19 cellular contexts compared by ENCODE assay signal in genomic region chr2:88018969-88019368, GRCh38. TPM values are rescaled to one million over a fixed set of nuclear protein-coding genes. Genes with fewer than 3 reads are reported as not detected.
A peak's percentile ranks its signal among the peaks of the same experiment; 100 is the strongest.
DNase-seq lines count a peak whose midpoint lies in the region; ATAC-seq and TF ChIP-seq lines count a peak whose summit lies in the region.
"Had no signal": no experiment of that assay in that cellular context is flagged by ENCODE, and none has a peak within 500 bp of the region (broad histone marks: within the 10 kb centered on the region; RNA-seq: fewer than 3 reads in every experiment).

No MANE protein-coding gene starts in this region.

- H3K79me2 ChIP-seq in neural progenitor cell (ENCODE audit: low read depth): no peaks in the 10 kb centered on the region

- TF ChIP-seq CTCF in osteocyte (IDR thresholded peaks at IDR 0.05): no peak
- TF ChIP-seq CTCF in natural killer cell (IDR thresholded peaks at IDR 0.05): no peak
- TF ChIP-seq CTCF in Caco-2 (IDR thresholded peaks at IDR 0.05; ENCODE audit: insufficient read depth in 1 of 2, low read depth in 1 of 2, low read length in 1 of 2, severe bottlenecking in 1 of 2, unreplicated experiment in 1 of 2): no peak
- no peak for TF ChIP-seq CTCF in neural progenitor cell (IDR thresholded peaks at IDR 0.05)

- no peak overlapping the region for H3K4me2 ChIP-seq in neural progenitor cell
- H3K4me2 ChIP-seq: BLaER1 treated with 17β-estradiol and CSF1 and Interleukin-3, amounts not matched to agents 10 nM and 100 nM had no signal

- no peaks in the 10 kb centered on the region; the same call in 1 of the 2 replicates for H3K4me1 ChIP-seq in Caco-2
- peaks cover 18% of the 10 kb centered on the region for H3K4me1 ChIP-seq in neural progenitor cell

- intact Hi-C loops in dendritic cell treated with granulocyte-macrophage colony-stimulating factor and Interleukin-4, amounts not matched to agents 40 ng/mL and 50 ng/mL, for 4 days (cut with micrococcal nuclease): no loop called here
- intact Hi-C loops in natural killer cell (cut with micrococcal nuclease) (no loop called here), Caco-2 (cut with micrococcal nuclease; ENCODE audit: unreplicated experiment) (no loop called here)

- ATAC-seq in natural killer cell: no peak
- ATAC-seq: GM12878, HCT116 had no signal

- peaks cover 30% of the 10 kb centered on the region for H3F3A ChIP-seq in neural progenitor cell (ENCODE audit: low read depth)

- H3K36me3 ChIP-seq in Caco-2 (ENCODE audit: control insufficient read depth, insufficient read depth, low read length): no peaks in the 10 kb centered on the region
- no peaks in the 10 kb centered on the region for H3K36me3 ChIP-seq in neural progenitor cell

- no peak overlapping the region for H3K9ac ChIP-seq in neural progenitor cell
- H3K9ac ChIP-seq: BLaER1 treated with 17β-estradiol and CSF1 and Interleukin-3, amounts not matched to agents 10 nM and 100 nM had no signal

- no peaks in the 10 kb centered on the region for H4K20me1 ChIP-seq in neural progenitor cell (ENCODE audit: low read depth)
- H4K20me1 ChIP-seq: BLaER1 treated with 17β-estradiol and CSF1 and Interleukin-3, amounts not matched to agents 10 nM and 100 nM had no signal

- peaks cover 6% of the 10 kb centered on the region for H3K36me3 Mint-ChIP-seq in dendritic cell treated with granulocyte-macrophage colony-stimulating factor and Interleukin-4, amounts not matched to agents 40 ng/mL and 50 ng/mL, for 4 days (ENCODE audit: low read depth)
- H3K36me3 Mint-ChIP-seq in osteocyte (ENCODE audit: unreplicated experiment): no peaks in the 10 kb centered on the region
- no peaks in the 10 kb centered on the region for H3K36me3 Mint-ChIP-seq in natural killer cell
- peaks cover 19% of the 10 kb centered on the region for H3K36me3 Mint-ChIP-seq in Caco-2 (ENCODE audit: insufficient read depth, unreplicated experiment)
- no peaks in the 10 kb centered on the region for H3K36me3 Mint-ChIP-seq in neural progenitor cell
- H3K36me3 Mint-ChIP-seq: CD4-positive, CD25-positive, alpha-beta regulatory T cell; IgD-negative memory B cell had no signal

- H3K4me3 ChIP-seq in Caco-2 (ENCODE audit: low read depth, low read length) (no peak overlapping the region), neural progenitor cell (no peak overlapping the region)
- H3K4me3 ChIP-seq: BLaER1 treated with 17β-estradiol and CSF1 and Interleukin-3, amounts not matched to agents 10 nM and 100 nM; GM12878 had no signal

- H3K27ac ChIP-seq in neural progenitor cell: no peak overlapping the region
- H3K27ac ChIP-seq: BLaER1 treated with 17β-estradiol and CSF1 and Interleukin-3, amounts not matched to agents 10 nM and 100 nM; HL-60 had no signal

- H3K4me3 Mint-ChIP-seq in dendritic cell treated with granulocyte-macrophage colony-stimulating factor and Interleukin-4, amounts not matched to agents 40 ng/mL and 50 ng/mL, for 4 days: no peak overlapping the region
- H3K4me3 Mint-ChIP-seq in osteocyte (ENCODE audit: unreplicated experiment) (no peak overlapping the region), natural killer cell (no peak overlapping the region), Caco-2 (ENCODE audit: unreplicated experiment) (no peak overlapping the region), neural progenitor cell (no peak overlapping the region)

- no peaks in the 10 kb centered on the region for H3K27me3 ChIP-seq in Caco-2 (replicated peaks; ENCODE audit: control insufficient read depth, insufficient read depth, low read length)
- H3K27me3 ChIP-seq in neural progenitor cell: no peaks in the 10 kb centered on the region
- H3K27me3 ChIP-seq: BLaER1 treated with 17β-estradiol and CSF1 and Interleukin-3, amounts not matched to agents 10 nM and 100 nM had no signal

- H2AFZ ChIP-seq in neural progenitor cell (replicated peaks): no peak overlapping the region

- peak; percentile 25 for DNase-seq in activated effector memory CD4-positive, alpha-beta T cell treated with anti-CD3 and anti-CD28 coated beads, Interleukin-2, amount 50 U/mL, for 16 hours
- DNase-seq in activated effector memory CD4-positive, alpha-beta T cell treated with Interleukin-2 at 50 U/mL for 16 hours: no peak
- DNase-seq in osteocyte (ENCODE audit: extremely low spot score, unreplicated experiment) (peak; percentile 54), natural killer cell (no peak), Caco-2 (no peak), neural progenitor cell (ENCODE audit: low spot score) (no peak)
- DNase-seq: 8988T; Calu3; CD4-positive, CD25-positive, alpha-beta regulatory T cell; DMS 273 treated with DMSO at 0.1 percent for 48 hours; GOT3; KG1 had no signal

- H3K4me1 Mint-ChIP-seq in dendritic cell treated with granulocyte-macrophage colony-stimulating factor and Interleukin-4, amounts not matched to agents 40 ng/mL and 50 ng/mL, for 4 days (ENCODE audit: low read depth): peaks cover 38% of the 10 kb centered on the region
- H3K4me1 Mint-ChIP-seq in osteocyte (ENCODE audit: unreplicated experiment) (peaks cover 12% of the 10 kb centered on the region), natural killer cell (peaks cover 20 to 22% of the 10 kb centered on the region in 2 donors), Caco-2 (ENCODE audit: low read depth, unreplicated experiment) (peaks cover 13% of the 10 kb centered on the region), neural progenitor cell (peaks cover 19% of the 10 kb centered on the region)

- H3K27ac Mint-ChIP-seq in dendritic cell treated with granulocyte-macrophage colony-stimulating factor and Interleukin-4, amounts not matched to agents 40 ng/mL and 50 ng/mL, for 4 days: peak overlapping the region; percentile 68
- H3K27ac Mint-ChIP-seq in osteocyte (ENCODE audit: unreplicated experiment) (no peak overlapping the region), natural killer cell (no peak overlapping the region), Caco-2 (ENCODE audit: unreplicated experiment) (no peak overlapping the region), neural progenitor cell (no peak overlapping the region)
- H3K27ac Mint-ChIP-seq: CD4-positive, CD25-positive, alpha-beta regulatory T cell; IgD-negative memory B cell had no signal

- CTCF ChIA-PET in Caco-2 (lab: Charles Lee): no interaction called here

- POLR2A ChIA-PET in Caco-2 (lab: Charles Lee): no interaction called here

- peaks cover 1% of the 10 kb centered on the region for H3K27me3 Mint-ChIP-seq in dendritic cell treated with granulocyte-macrophage colony-stimulating factor and Interleukin-4, amounts not matched to agents 40 ng/mL and 50 ng/mL, for 4 days
- no peaks in the 10 kb centered on the region for H3K27me3 Mint-ChIP-seq in osteocyte (ENCODE audit: unreplicated experiment)
- H3K27me3 Mint-ChIP-seq in natural killer cell (ENCODE audit: low read depth in 2 of 2): no peaks in the 10 kb centered on the region
- peaks cover 3% of the 10 kb centered on the region for H3K27me3 Mint-ChIP-seq in Caco-2 (ENCODE audit: insufficient read depth, unreplicated experiment)
- H3K27me3 Mint-ChIP-seq in neural progenitor cell (ENCODE audit: insufficient read depth, low read depth): peaks cover 10% of the 10 kb centered on the region
- H3K27me3 Mint-ChIP-seq: CD4-positive, CD25-positive, alpha-beta regulatory T cell; IgD-negative memory B cell had no signal

- H3K9me3 ChIP-seq in Caco-2: no peaks in the 10 kb centered on the region
- H3K9me3 ChIP-seq in neural progenitor cell (ENCODE audit: low read depth): no peaks in the 10 kb centered on the region

- no TSS peak for BruUV-seq in Caco-2 (replicated peaks; lab: Mats Ljungman, UMichigan)

- H3K9me3 Mint-ChIP-seq in dendritic cell treated with granulocyte-macrophage colony-stimulating factor and Interleukin-4, amounts not matched to agents 40 ng/mL and 50 ng/mL, for 4 days: no peaks in the 10 kb centered on the region
- H3K9me3 Mint-ChIP-seq in osteocyte (ENCODE audit: unreplicated experiment): no peaks in the 10 kb centered on the region
- H3K9me3 Mint-ChIP-seq in natural killer cell: no peaks in the 10 kb centered on the region
- H3K9me3 Mint-ChIP-seq in Caco-2 (ENCODE audit: unreplicated experiment): no peaks in the 10 kb centered on the region
- H3K9me3 Mint-ChIP-seq in neural progenitor cell: no peaks in the 10 kb centered on the region
- H3K9me3 Mint-ChIP-seq: CD4-positive, CD25-positive, alpha-beta regulatory T cell had no signal

RNA-seq across cellular contexts. Expression of gene RNU2-63P, which starts 2.6 kb away (rescaled TPM):
- total RNA-seq in osteocyte: 4.7 TPM in 1 of 2 replicates, not detected in the other
- 100 to 1,000 TPM in 1 of 3 donors, 10 to 100 TPM in 2; 46.9 to 117 (median 48.3) TPM for total RNA-seq in natural killer cell
- total RNA-seq in Caco-2 (2022): 18.6 and 19.4 TPM in 2 replicates
- total RNA-seq in neural progenitor cell (ENCODE audit: low replicate concordance): not detected in 2 replicates
- total RNA-seq: Calu3 had no signal

RNA-seq across cellular contexts. Expression of gene KRCC1, which starts 36.6 kb away (rescaled TPM):
- total RNA-seq in osteocyte (20.8 and 22.4 TPM in 2 replicates), natural killer cell (10 to 100 TPM in 2 of 3 donors, 1 to 10 TPM in 1; 9.0 to 17.0 (median 10.5) TPM), Caco-2 (2022) (5.4 and 7.6 TPM in 2 replicates), neural progenitor cell (ENCODE audit: low replicate concordance) (24.8 and 33.9 TPM in 2 replicates)

RNA-seq across cellular contexts. Expression of gene SMYD1, which starts 48.7 kb away (rescaled TPM):
- total RNA-seq in osteocyte (not detected in 2 replicates), natural killer cell (not detected), Caco-2 (2022) (not detected in 2 replicates), neural progenitor cell (ENCODE audit: low replicate concordance) (not detected in 2 replicates)
- total RNA-seq: Calu3; CD4-positive, CD25-positive, alpha-beta regulatory T cell; Daoy; GM12878 had no signal

Comparison
In these comparisons a context has a peak if more than half of its experiments do, and no peak if none do; other contexts are left out.
1. DNase-seq: peak in activated effector memory CD4-positive, alpha-beta T cell treated with anti-CD3 and anti-CD28 coated beads, Interleukin-2, amount 50 U/mL, for 16 hours (single experiment) and osteocyte (single experiment); none in activated effector memory CD4-positive, alpha-beta T cell treated with Interleukin-2 at 50 U/mL for 16 hours (single experiment), natural killer cell (single experiment), Caco-2 (0 of 2) and neural progenitor cell (single experiment).